Comparison of ENCODE assay signal across 30 cellular contexts in the genomic region with DNA sequence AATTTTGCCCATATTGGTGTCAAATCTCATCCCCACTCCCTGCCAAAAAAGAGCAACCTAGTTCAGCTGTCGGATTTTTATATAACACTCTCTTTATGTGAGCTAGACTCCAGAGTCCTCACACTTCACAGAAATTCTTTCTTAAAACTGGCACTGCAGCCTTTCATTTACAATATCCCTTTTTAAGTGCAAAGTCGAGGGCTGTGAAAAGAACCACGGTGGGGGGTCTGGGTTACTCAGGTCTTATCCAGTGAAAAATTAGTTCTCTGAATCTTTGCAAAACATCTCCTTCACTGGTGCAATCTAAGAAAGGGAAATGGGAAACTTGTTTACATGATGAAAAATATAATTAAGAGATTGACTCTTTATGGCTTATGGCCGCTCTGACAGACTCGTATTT. TPM values are rescaled to one million over a fixed set of nuclear protein-coding genes. Genes with fewer than 3 reads are reported as not detected.
A peak's percentile ranks its signal among the peaks of the same experiment; 100 is the strongest.
DNase-seq lines count a peak whose midpoint lies in the region; ATAC-seq and TF ChIP-seq lines count a peak whose summit lies in the region.
"Had no signal": no experiment of that assay in that cellular context is flagged by ENCODE, and none has a peak within 500 bp of the region (broad histone marks: within the 10 kb centered on the region; RNA-seq: fewer than 3 reads in every experiment).

No MANE protein-coding gene starts in this region.

- H3K4me3 ChIP-seq in right atrium auricular region (no peak overlapping the region), rectal smooth muscle tissue (ENCODE audit: low read length) (no peak overlapping the region)
- H3K4me3 ChIP-seq: A549, adrenal gland, dorsolateral prefrontal cortex, MG63, Peyer's patch, upper lobe of right lung had no signal

- ATAC-seq in left cardiac atrium (no peak), GM19035 (IDR thresholded peaks at IDR 0.05; ENCODE audit: unreplicated experiment) (no peak)
- ATAC-seq in stimulated activated naive B cell treated with anti-CD40 and anti-IgM and Interleukin-4, amounts not matched to agents 10 μg/mL and 1 μg/mL and 100 μg/mL, for 72 hours (replicated peaks), result no peak
- ATAC-seq: A549; activated T-cell treated with anti-CD3 and anti-CD28 coated beads, Interleukin-2, amount 50 U/mL, for 72 hours; CD8-positive, alpha-beta T cell; stimulated activated effector memory CD8-positive, alpha-beta T cell treated with anti-CD3 and anti-CD28 coated beads, Interleukin-12 subunit alpha, Interleukin-12 subunit beta, amount 100 ng/mL, for 72 hours had no signal

- peak overlapping the region; percentile 56 for H3K27ac Mint-ChIP-seq in chondrocyte (ENCODE audit: unreplicated experiment)
- H3K27ac Mint-ChIP-seq in stimulated activated naive B cell treated with anti-CD40 and anti-IgM and Interleukin-4, amounts not matched to agents 10 μg/mL and 1 μg/mL and 100 μg/mL, for 72 hours, result no peak overlapping the region
- H3K27ac Mint-ChIP-seq: activated CD4-positive, alpha-beta memory T cell treated with anti-CD3 and anti-CD28 coated beads for 36 hours; activated T-cell treated with anti-CD3 and anti-CD28 coated beads, Interleukin-2, amount 50 U/mL, for 72 hours; B cell; CD8-positive, alpha-beta T cell had no signal

- H3K27me3 Mint-ChIP-seq in chondrocyte (ENCODE audit: low read depth), result no peaks in the 10 kb centered on the region
- H3K27me3 Mint-ChIP-seq in stimulated activated naive B cell treated with anti-CD40 and anti-IgM and Interleukin-4, amounts not matched to agents 10 μg/mL and 1 μg/mL and 100 μg/mL, for 72 hours, result no peaks in the 10 kb centered on the region
- H3K27me3 Mint-ChIP-seq: activated CD4-positive, alpha-beta memory T cell treated with anti-CD3 and anti-CD28 coated beads for 36 hours; B cell; progenitor cell of endocrine pancreas had no signal

- peaks cover 0 to 6% of the 10 kb centered on the region in 2 donors for H3K9me3 ChIP-seq in right atrium auricular region
- H3K9me3 ChIP-seq: adrenal gland, MG63, Peyer's patch, upper lobe of right lung had no signal

- H3K27ac ChIP-seq in right atrium auricular region (peak overlapping the region; percentile 82 to 89), rectal smooth muscle tissue (ENCODE audit: low read depth, low read length) (peak overlapping the region; percentile 83)
- H3K27ac ChIP-seq: A549, adrenal gland, Peyer's patch, upper lobe of right lung had no signal

- no peak overlapping the region for H3K4me3 Mint-ChIP-seq in chondrocyte (ENCODE audit: unreplicated experiment)
- no peak overlapping the region for H3K4me3 Mint-ChIP-seq in stimulated activated naive B cell treated with anti-CD40 and anti-IgM and Interleukin-4, amounts not matched to agents 10 μg/mL and 1 μg/mL and 100 μg/mL, for 72 hours
- H3K4me3 Mint-ChIP-seq: activated CD4-positive, alpha-beta memory T cell treated with anti-CD3 and anti-CD28 coated beads for 36 hours; activated T-cell treated with anti-CD3 and anti-CD28 coated beads, Interleukin-2, amount 50 U/mL, for 72 hours; B cell; CD8-positive, alpha-beta T cell; stimulated activated effector memory CD8-positive, alpha-beta T cell treated with anti-CD3 and anti-CD28 coated beads, Interleukin-12 subunit alpha, Interleukin-12 subunit beta, amount 100 ng/mL, for 72 hours had no signal

- peaks cover 7% of the 10 kb centered on the region for H3K9me3 Mint-ChIP-seq in chondrocyte (ENCODE audit: low read depth)
- no peaks in the 10 kb centered on the region for H3K9me3 Mint-ChIP-seq in stimulated activated naive B cell treated with anti-CD40 and anti-IgM and Interleukin-4, amounts not matched to agents 10 μg/mL and 1 μg/mL and 100 μg/mL, for 72 hours
- H3K9me3 Mint-ChIP-seq: activated CD4-positive, alpha-beta memory T cell treated with anti-CD3 and anti-CD28 coated beads for 36 hours; activated T-cell treated with anti-CD3 and anti-CD28 coated beads, Interleukin-2, amount 50 U/mL, for 72 hours; CD8-positive, alpha-beta T cell; stimulated activated effector memory CD8-positive, alpha-beta T cell treated with anti-CD3 and anti-CD28 coated beads, Interleukin-12 subunit alpha, Interleukin-12 subunit beta, amount 100 ng/mL, for 72 hours had no signal

- no peak overlapping the region for H3K9ac ChIP-seq in rectal smooth muscle tissue (ENCODE audit: low read length)

- H3K4me1 Mint-ChIP-seq in chondrocyte (ENCODE audit: low read depth), result peaks cover 91% of the 10 kb centered on the region
- peaks cover 21 to 47% of the 10 kb centered on the region in 2 donors for H3K4me1 Mint-ChIP-seq in stimulated activated naive B cell treated with anti-CD40 and anti-IgM and Interleukin-4, amounts not matched to agents 10 μg/mL and 1 μg/mL and 100 μg/mL, for 72 hours
- H3K4me1 Mint-ChIP-seq: B cell had no signal

- H3K27me3 ChIP-seq in right atrium auricular region (no peaks in the 10 kb centered on the region), rectal smooth muscle tissue (ENCODE audit: control insufficient read depth, insufficient read depth, low read length) (no peaks in the 10 kb centered on the region)
- H3K27me3 ChIP-seq: adrenal gland, dorsolateral prefrontal cortex, MG63, Peyer's patch, upper lobe of right lung had no signal

- TF ChIP-seq CTCF in right atrium auricular region (IDR thresholded peaks at IDR 0.05) (no peak), chondrocyte (IDR thresholded peaks at IDR 0.05) (no peak)

- H3K4me1 ChIP-seq in right atrium auricular region, result peaks cover 0 to 71% of the 10 kb centered on the region in 2 donors
- H3K4me1 ChIP-seq in rectal smooth muscle tissue (ENCODE audit: control insufficient read depth, insufficient read depth, low read length), result peaks cover 38% of the 10 kb centered on the region
- H3K4me1 ChIP-seq: Peyer's patch had no signal

- DNase-seq in right atrium auricular region (ENCODE audit: low spot score) (no peak), left cardiac atrium (no peak), chondrocyte (ENCODE audit: low spot score) (no peak), LoVo (ENCODE audit: low spot score) (no peak), ureter (ENCODE audit: low spot score) (no peak)
- no peak for DNase-seq in stimulated activated naive B cell treated with anti-CD40 and anti-IgM and Interleukin-4, amounts not matched to agents 10 μg/mL and 1 μg/mL and 100 μg/mL, for 72 hours
- DNase-seq: activated CD4-positive, alpha-beta memory T cell treated with anti-CD3 and anti-CD28 coated beads for 36 hours; activated CD4-positive, CD25-positive, alpha-beta regulatory T cell treated with anti-CD3 and anti-CD28 coated beads, Interleukin-2, amount 50 U/mL, for 72 hours; activated naive CD4-positive, alpha-beta T cell treated with Interleukin-2 at 50 U/mL for 16 hours; activated T-cell treated with anti-CD3 and anti-CD28 coated beads, Interleukin-2, amount 50 U/mL, for 72 hours; adrenal gland; CD8-positive, alpha-beta T cell; dorsolateral prefrontal cortex; glutamatergic neuron; islet precursor cell; KG1; MG63; NCI-H2029; NCI-H345; NCI-H748 treated with DMSO at 0.1 percent for 48 hours; Peyer's patch; SIG-M5; substantia nigra; upper lobe of right lung had no signal

- intact Hi-C loops in left cardiac atrium (cut with DNase I), result no loop called here

- peaks cover 58% of the 10 kb centered on the region for H3K36me3 Mint-ChIP-seq in chondrocyte (ENCODE audit: low read depth)
- H3K36me3 Mint-ChIP-seq in stimulated activated naive B cell treated with anti-CD40 and anti-IgM and Interleukin-4, amounts not matched to agents 10 μg/mL and 1 μg/mL and 100 μg/mL, for 72 hours, result peaks cover 48 to 75% of the 10 kb centered on the region in 2 donors

- H3K36me3 ChIP-seq in right atrium auricular region, result peaks cover 29% of the 10 kb centered on the region
- peaks cover 16% of the 10 kb centered on the region for H3K36me3 ChIP-seq in rectal smooth muscle tissue (ENCODE audit: control insufficient read depth, insufficient read depth, low read length)

RNA-seq across cellular contexts. Expression of gene DGKI, which starts 30.5 kb away (rescaled TPM):
- total RNA-seq in right atrium auricular region (1 to 10 TPM; 4.4 to 5.9 TPM), left cardiac atrium (10 to 100 TPM in 1 of 2 donors, 1 to 10 TPM in 1; 7.2 to 19.1 TPM), chondrocyte (15.3 to 52.4 TPM (median 17.0 TPM) in 3 replicates), ureter (3.3 TPM)
- total RNA-seq: B cell; CD8-positive, alpha-beta T cell had no signal
